8 cellular contexts compared by ENCODE assay signal in genomic region chr11:104609297-104609696, GRCh38.
DNase-seq lines count a peak whose midpoint lies in the region; ATAC-seq lines count a peak whose summit lies in the region.

No MANE protein-coding gene starts in this region.

- H3K4me3 Mint-ChIP-seq in activated T-cell treated with anti-CD3 and anti-CD28 coated beads, Interleukin-2, amount 50 U/mL, for 24 hours: no peak overlapping the region

- peaks cover 24% of the 10 kb centered on the region for H3K4me1 Mint-ChIP-seq in activated T-cell treated with anti-CD3 and anti-CD28 coated beads, Interleukin-2, amount 50 U/mL, for 24 hours (ENCODE audit: low read depth)

- H3K27me3 Mint-ChIP-seq in activated T-cell treated with anti-CD3 and anti-CD28 coated beads, Interleukin-2, amount 50 U/mL, for 24 hours: no peaks in the 10 kb centered on the region

- peak in 9 of 14 donors; percentile 4 to 73 (median 20) for DNase-seq in C1 segment of cervical spinal cord (lab: John Stamatoyannopoulos, UW)
- peak; percentile 13 for DNase-seq in NCI-H748 treated with DMSO at 0.1 percent for 48 hours (lab: John Stamatoyannopoulos, UW)
- peak; percentile 39 for DNase-seq in activated T-cell treated with anti-CD3 and anti-CD28 coated beads, Interleukin-2, amount 50 U/mL, for 24 hours
- DNase-seq in fibroblast of the conjunctiva (ENCODE audit: low read depth): peak; percentile 77
- DNase-seq in non-pigmented ciliary epithelial cell (ENCODE audit: low read depth): peak; percentile 36
- DNase-seq in NCI-H1436 (lab: John Stamatoyannopoulos, UW): no peak

- ATAC-seq in GM18907 (IDR thresholded peaks at IDR 0.05; ENCODE audit: unreplicated experiment): peak; percentile 97
- peak; percentile 90 for ATAC-seq in HG03095 (IDR thresholded peaks at IDR 0.05; ENCODE audit: unreplicated experiment)

- H3K36me3 Mint-ChIP-seq in activated T-cell treated with anti-CD3 and anti-CD28 coated beads, Interleukin-2, amount 50 U/mL, for 24 hours (ENCODE audit: low read depth): no peaks in the 10 kb centered on the region

- H3K9me3 Mint-ChIP-seq in activated T-cell treated with anti-CD3 and anti-CD28 coated beads, Interleukin-2, amount 50 U/mL, for 24 hours: no peaks in the 10 kb centered on the region

- no peak overlapping the region for H3K27ac Mint-ChIP-seq in activated T-cell treated with anti-CD3 and anti-CD28 coated beads, Interleukin-2, amount 50 U/mL, for 24 hours
